In the genomic region with DNA sequence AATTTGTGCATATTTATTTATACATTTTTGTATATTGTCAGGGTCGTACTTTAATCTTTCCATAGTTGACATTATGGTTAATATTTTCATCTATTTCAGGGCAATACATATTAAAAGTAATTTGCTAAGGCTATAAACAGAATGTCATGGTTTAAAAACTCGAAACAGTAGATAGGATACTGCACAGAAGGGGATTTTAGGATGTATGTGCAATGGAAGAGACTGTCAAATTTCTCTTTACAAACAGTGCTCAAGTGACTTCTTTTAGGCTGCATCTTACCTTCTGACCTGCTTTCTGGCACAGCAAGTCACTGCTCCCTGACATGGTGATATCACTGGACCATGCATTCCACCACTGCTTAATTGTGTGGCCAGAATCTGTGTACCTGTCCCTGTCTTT, we compare ENCODE assay signal across 22 cellular contexts.
DNase-seq lines count a peak whose midpoint lies in the region; ATAC-seq and TF ChIP-seq lines count a peak whose summit lies in the region.
"Had no signal": no experiment of that assay in that cellular context is flagged by ENCODE, and none has a peak within 500 bp of the region (broad histone marks: within the 10 kb centered on the region; RNA-seq: fewer than 3 reads in every experiment).

No MANE protein-coding gene starts in this region.

- TF ChIP-seq CTCF in osteocyte (IDR thresholded peaks at IDR 0.05) (no peak), type B pancreatic cell (conservative IDR thresholded peaks at IDR 0.05) (no peak)

- H3K9me3 Mint-ChIP-seq in osteocyte (ENCODE audit: unreplicated experiment) (no peaks in the 10 kb centered on the region), type B pancreatic cell (no peaks in the 10 kb centered on the region)
- H3K9me3 Mint-ChIP-seq: CD14-positive monocyte had no signal

- H3K4me3 Mint-ChIP-seq in osteocyte (ENCODE audit: unreplicated experiment), result no peak overlapping the region
- H3K4me3 Mint-ChIP-seq in type B pancreatic cell, result peak overlapping the region; percentile 20
- H3K4me3 Mint-ChIP-seq: CD14-positive monocyte; CD4-positive, alpha-beta memory T cell; CD4-positive, CD25-positive, alpha-beta regulatory T cell; CD8-positive, alpha-beta memory T cell had no signal

- ATAC-seq in GM21390 (IDR thresholded peaks at IDR 0.05; ENCODE audit: unreplicated experiment) (no peak), HG03342 (IDR thresholded peaks at IDR 0.05; ENCODE audit: unreplicated experiment) (no peak)
- ATAC-seq: GM12878 had no signal

- no peak overlapping the region for H3K4me3 ChIP-seq in SK-N-MC
- H3K4me3 ChIP-seq: BLaER1, GM12878 had no signal

- H3K9me3 ChIP-seq in SK-N-MC (ENCODE audit: low read depth, low read length), result no peaks in the 10 kb centered on the region
- H3K9me3 ChIP-seq: BE2C, BLaER1 had no signal

- no peak overlapping the region for H3K9ac ChIP-seq in SK-N-MC (ENCODE audit: insufficient read length)
- H3K9ac ChIP-seq: BLaER1 had no signal

- no peaks in the 10 kb centered on the region for H3K36me3 ChIP-seq in SK-N-MC (ENCODE audit: insufficient read depth, low read length)
- H3K36me3 ChIP-seq: BE2C, BLaER1 had no signal

- peak overlapping the region; percentile 53 for H3K27ac Mint-ChIP-seq in osteocyte (ENCODE audit: unreplicated experiment)
- peak overlapping the region; percentile 66 for H3K27ac Mint-ChIP-seq in type B pancreatic cell
- H3K27ac Mint-ChIP-seq: CD14-positive monocyte; CD4-positive, alpha-beta memory T cell; CD4-positive, CD25-positive, alpha-beta regulatory T cell; CD8-positive, alpha-beta memory T cell had no signal

- no peak for DNase-seq in SK-N-MC (ENCODE audit: low read depth, low spot score)
- DNase-seq in osteocyte (ENCODE audit: extremely low spot score, unreplicated experiment), result no peak
- DNase-seq in type B pancreatic cell (ENCODE audit: extremely low spot score, unreplicated experiment), result no peak
- DNase-seq in SIG-M5 (lab: John Stamatoyannopoulos, UW), result no peak
- DNase-seq: 8988T; ACHN; BE2C; C1 segment of cervical spinal cord; CD4-positive, alpha-beta memory T cell; CD4-positive, CD25-positive, alpha-beta regulatory T cell; CD8-positive, alpha-beta memory T cell; COR-L47; DMS53; DMS79; DND-41; EL; GDM1 had no signal

- H3K27me3 Mint-ChIP-seq in osteocyte (ENCODE audit: unreplicated experiment) (no peaks in the 10 kb centered on the region), type B pancreatic cell (no peaks in the 10 kb centered on the region)
- H3K27me3 Mint-ChIP-seq: CD4-positive, alpha-beta memory T cell; CD4-positive, CD25-positive, alpha-beta regulatory T cell; CD8-positive, alpha-beta memory T cell had no signal

- H3K36me3 Mint-ChIP-seq in osteocyte (ENCODE audit: unreplicated experiment) (peaks cover 49% of the 10 kb centered on the region), type B pancreatic cell (peaks cover 5% of the 10 kb centered on the region)
- H3K36me3 Mint-ChIP-seq: CD14-positive monocyte; CD4-positive, alpha-beta memory T cell; CD4-positive, CD25-positive, alpha-beta regulatory T cell; CD8-positive, alpha-beta memory T cell had no signal

- H3K4me1 Mint-ChIP-seq in osteocyte (ENCODE audit: unreplicated experiment), result peaks cover 29% of the 10 kb centered on the region
- peaks cover 17% of the 10 kb centered on the region for H3K4me1 Mint-ChIP-seq in type B pancreatic cell (ENCODE audit: unreplicated experiment)
- H3K4me1 Mint-ChIP-seq: CD14-positive monocyte; CD4-positive, alpha-beta memory T cell; CD4-positive, CD25-positive, alpha-beta regulatory T cell; CD8-positive, alpha-beta memory T cell had no signal

- peak overlapping the region; percentile 37; the same call in 1 of the 2 replicates for H3K27ac ChIP-seq in SK-N-MC
- H3K27ac ChIP-seq: BLaER1 had no signal
